1 cellular context compared by ENCODE assay signal in genomic region chr21:28991861-28992525, GRCh38.
TF ChIP-seq lines count a peak whose summit lies in the region.

No MANE protein-coding gene starts in this region.

TF ChIP-seq in SK-N-SH treated with all-trans-retinoic acid at 6 μM for 48 hours, 23 proteins besides CTCF, POLR2A, EP300 and RAD21 (continued from another document):
- TF ChIP-seq POU6F1 (CRISPR knock-in tag; IDR thresholded peaks at IDR 0.05; ENCODE audit: borderline replicate concordance, low read depth) (no peak), ZFP30 (CRISPR knock-in tag; IDR thresholded peaks at IDR 0.05) (no peak), ARNTL (CRISPR knock-in tag; IDR thresholded peaks at IDR 0.05; ENCODE audit: borderline replicate concordance, low read depth) (no peak), PATZ1 (CRISPR knock-in tag; IDR thresholded peaks at IDR 0.05; ENCODE audit: borderline replicate concordance) (no peak)
